Comparison of ENCODE assay signal across 18 cellular contexts in genomic region chr7:40297741-40298311, GRCh38.
DNase-seq lines count a peak whose midpoint lies in the region; ATAC-seq, FAIRE-seq and TF ChIP-seq lines count a peak whose summit lies in the region.
"Had no signal": no experiment of that assay in that cellular context is flagged by ENCODE, and none has a peak within 500 bp of the region (broad histone marks: within the 10 kb centered on the region; RNA-seq: fewer than 3 reads in every experiment).

No MANE protein-coding gene starts in this region.

- TF ChIP-seq POLR2A in endothelial cell of umbilical vein (IDR thresholded peaks at IDR 0.05; ENCODE audit: low read depth, low read length), result no peak

- H3K79me2 ChIP-seq in endothelial cell of umbilical vein (ENCODE audit: control insufficient read depth, insufficient read depth, low read length), result no peaks in the 10 kb centered on the region

- no peaks in the 10 kb centered on the region for H3K9me1 ChIP-seq in endothelial cell of umbilical vein (replicated peaks; ENCODE audit: control insufficient read depth, extremely low read depth, insufficient read depth, low read length)

- H3K27me3 ChIP-seq in endothelial cell of umbilical vein (ENCODE audit: control insufficient read depth in 2 of 2, insufficient read depth in 2 of 2, low read length in 2 of 2), result no peaks in the 10 kb centered on the region

- no peaks in the 10 kb centered on the region for H3K36me3 ChIP-seq in endothelial cell of umbilical vein (ENCODE audit: control insufficient read depth in 2 of 2, extremely low read depth in 1 of 2, insufficient read depth in 2 of 2, low read length in 2 of 2)

- H3K4me1 Mint-ChIP-seq in mesothelial cell of epicardium, result peaks cover 36% of the 10 kb centered on the region

- POLR2A ChIA-PET in endothelial cell of umbilical vein (lab: Charles Lee), result interaction anchor here (0.6 kb wide), 1 partner anchor 31 kb away, joined by 4 read pairs; no protein-coding TSS in a partner anchor

- no peaks in the 10 kb centered on the region for H3K27me3 Mint-ChIP-seq in mesothelial cell of epicardium (ENCODE audit: low read depth)
- H3K27me3 Mint-ChIP-seq: activated CD4-positive, alpha-beta T cell treated with anti-CD3 and anti-CD28 coated beads, Interleukin-2, amount 10 ng/mL, durations not matched to agents 24 days and 14 days; IgD-negative memory B cell; type B pancreatic cell had no signal

- peak overlapping the region; percentile 74 for H3K27ac Mint-ChIP-seq in mesothelial cell of epicardium
- H3K27ac Mint-ChIP-seq: activated CD4-positive, alpha-beta T cell treated with anti-CD3 and anti-CD28 coated beads, Interleukin-2, amount 10 ng/mL, durations not matched to agents 24 days and 14 days; IgD-negative memory B cell; nephron; type B pancreatic cell had no signal

- peaks cover 40% of the 10 kb centered on the region for H3K4me1 ChIP-seq in endothelial cell of umbilical vein (ENCODE audit: control insufficient read depth, extremely low read depth, insufficient read depth, low read length)

- peak; percentile 93 for FAIRE-seq in endothelial cell of umbilical vein (lab: Jason Lieb, UNC)

- H2AFZ ChIP-seq in endothelial cell of umbilical vein (ENCODE audit: low read depth, low read length), result peak overlapping the region; percentile 31

- no peaks in the 10 kb centered on the region for H3K9me3 ChIP-seq in endothelial cell of umbilical vein (replicated peaks; ENCODE audit: control insufficient read depth, insufficient read depth, low read length)

- no peaks in the 10 kb centered on the region for H3K36me3 Mint-ChIP-seq in mesothelial cell of epicardium
- H3K36me3 Mint-ChIP-seq: IgD-negative memory B cell, type B pancreatic cell had no signal

- ATAC-seq in HG02973 (IDR thresholded peaks at IDR 0.05; ENCODE audit: unreplicated experiment) (no peak), HG03139 (IDR thresholded peaks at IDR 0.05; ENCODE audit: unreplicated experiment) (no peak), GM21423 (IDR thresholded peaks at IDR 0.05; ENCODE audit: unreplicated experiment) (no peak)
- ATAC-seq: right cardiac atrium, Right ventricle myocardium inferior had no signal

- no peaks in the 10 kb centered on the region for H4K20me1 ChIP-seq in endothelial cell of umbilical vein (replicated peaks; ENCODE audit: control insufficient read depth, extremely low read depth, insufficient read depth, low read length)

- peak; percentile 62 for DNase-seq in Daoy (ENCODE audit: low read depth)
- peak; percentile 80 for DNase-seq in RPMI7951 (ENCODE audit: low read depth)
- peak; percentile 85 for DNase-seq in endothelial cell of umbilical vein (ENCODE audit: low read depth, low spot score)
- DNase-seq in mesothelial cell of epicardium (ENCODE audit: low spot score in 2 of 2, unreplicated experiment in 2 of 2), result no peak
- no peak for DNase-seq in HPDE6-E6E7 (ENCODE audit: extremely low spot score)
- DNase-seq: activated CD4-positive, alpha-beta T cell treated with anti-CD3 and anti-CD28 coated beads, Interleukin-2, amount 10 ng/mL, durations not matched to agents 24 days and 14 days; AML-193; NCI-H1092; right cardiac atrium; stimulated activated CD4-positive, alpha-beta T cell treated with anti-CD3 and anti-CD28 coated beads, Interleukin-4, amount 100 ng/mL, for 24 hours; T1000 had no signal

- H3K9me3 Mint-ChIP-seq in mesothelial cell of epicardium, result no peaks in the 10 kb centered on the region
- H3K9me3 Mint-ChIP-seq: activated CD4-positive, alpha-beta T cell treated with anti-CD3 and anti-CD28 coated beads, Interleukin-2, amount 10 ng/mL, durations not matched to agents 24 days and 14 days; nephron; type B pancreatic cell had no signal

- H3K9ac ChIP-seq in endothelial cell of umbilical vein (replicated peaks; ENCODE audit: extremely low read depth, insufficient read depth, low read length), result peak overlapping the region; percentile 71

- peak overlapping the region; percentile 68 for H3K4me2 ChIP-seq in endothelial cell of umbilical vein (ENCODE audit: insufficient read depth, low read length)

- CTCF ChIA-PET in endothelial cell of umbilical vein (lab: Charles Lee), result interaction anchor here (1.9 to 2.0 kb wide), 2 partner anchors 8 to 65 kb away, joined by 5 to 17 read pairs; no protein-coding TSS in a partner anchor

- no peak overlapping the region for H3K4me3 Mint-ChIP-seq in mesothelial cell of epicardium
- H3K4me3 Mint-ChIP-seq: activated CD4-positive, alpha-beta T cell treated with anti-CD3 and anti-CD28 coated beads, Interleukin-2, amount 10 ng/mL, durations not matched to agents 24 days and 14 days; IgD-negative memory B cell; nephron; type B pancreatic cell had no signal

- dilution Hi-C loops in endothelial cell of umbilical vein (cut with MboI; ENCODE audit: extremely low pct_ligation_motif_present, low sequenced_read_pairs), result no loop called here

- no peak for TF ChIP-seq CTCF in endothelial cell of umbilical vein (IDR thresholded peaks at IDR 0.05; ENCODE audit: extremely low read depth in 1 of 2, insufficient read depth in 1 of 2, low read depth in 1 of 2, low read length in 2 of 2)
- TF ChIP-seq CTCF in mesothelial cell of epicardium (IDR thresholded peaks at IDR 0.05; ENCODE audit: unreplicated experiment), result no peak

- H3K27ac ChIP-seq in endothelial cell of umbilical vein (ENCODE audit: insufficient read depth, low read depth, low read length), result peak overlapping the region; percentile 98

- no TSS peak for BruUV-seq in endothelial cell of umbilical vein (replicated peaks; lab: Mats Ljungman, UMichigan)

- intact Hi-C loops in endothelial cell of umbilical vein (cut with micrococcal nuclease), result loop anchor here (1.0 to 2.0 kb wide), 9 partner anchors 8 to 1407 kb away; partner anchors contain the start of genes MPLKIP and SUGCT

- no peak overlapping the region for H3K4me3 ChIP-seq in endothelial cell of umbilical vein (replicated peaks in 1 of 3; ENCODE audit: insufficient read depth in 1 of 3, low read depth in 1 of 3, low read length in 3 of 3)

TF ChIP-seq in endothelial cell of umbilical vein, 7 proteins besides CTCF, POLR2A, EP300 and RAD21:
- TF ChIP-seq EZH2 (IDR thresholded peaks at IDR 0.05; ENCODE audit: borderline replicate concordance, low read depth, low read length, severe bottlenecking) (no peak), POLR2AphosphoS5 (IDR thresholded peaks at IDR 0.05; ENCODE audit: insufficient read depth, low read depth, low read length) (peak; percentile 31), JUN (IDR thresholded peaks at IDR 0.05; ENCODE audit: borderline replicate concordance, insufficient read depth, insufficient read length, low read depth) (peak; percentile 82), FOS (IDR thresholded peaks at IDR 0.05; ENCODE audit: borderline replicate concordance, insufficient read depth, low read length) (peak; percentile 79), MAX (IDR thresholded peaks at IDR 0.05; ENCODE audit: insufficient read depth, insufficient read length) (no peak), MYC (IDR thresholded peaks at IDR 0.05; ENCODE audit: low read depth, low read length) (no peak), GATA2 (IDR thresholded peaks at IDR 0.05; ENCODE audit: insufficient read depth, insufficient read length, low read depth, low read length) (peak; percentile 29)

Comparison
In these comparisons a context has a peak if more than half of its experiments do, and no peak if none do; other contexts are left out.
1. DNase-seq: peak in Daoy (single experiment), RPMI7951 (single experiment) and endothelial cell of umbilical vein (single experiment); none in mesothelial cell of epicardium (0 of 2) and HPDE6-E6E7 (single experiment).